Comparison of ENCODE assay signal across 24 cellular contexts in genomic region chr16:7550096-7550495, GRCh38.
"Had no signal": no experiment of that assay in that cellular context is flagged by ENCODE, and none has a peak within 500 bp of the region (broad histone marks: within the 10 kb centered on the region; RNA-seq: fewer than 3 reads in every experiment).

No MANE protein-coding gene starts in this region.

- DNase-seq: dermis blood vessel endothelial cell; dorsolateral prefrontal cortex; effector CD4-positive, alpha-beta T cell; effector memory CD4-positive, alpha-beta T cell; erythroblast; esophagus squamous epithelium; foreskin fibroblast; foreskin melanocyte; gastrocnemius medialis; glutamatergic neuron; head of caudate nucleus; heart right ventricle; hippocampal formation; kidney; kidney glomerular epithelial cell; left colon; left ventricle myocardium superior; lower lobe of right lung; mesenchymal stem cell; midbrain; naive B cell; naive thymus-derived CD8-positive, alpha-beta T cell had no signal

- H3K4me3 ChIP-seq: coronary artery, dorsolateral prefrontal cortex, esophagus squamous epithelium, gastrocnemius medialis, heart right ventricle, lower lobe of right lung had no signal

- H3K4me1 ChIP-seq: esophagus squamous epithelium, heart right ventricle, lower lobe of right lung had no signal

- H3K27ac ChIP-seq: coronary artery, dorsolateral prefrontal cortex, epithelial cell of prostate, esophagus squamous epithelium, gastrocnemius medialis, heart right ventricle, lower lobe of right lung had no signal

- H3K27me3 ChIP-seq: dorsolateral prefrontal cortex, esophagus squamous epithelium, gastrocnemius medialis, heart right ventricle had no signal

- H3K9me3 ChIP-seq: esophagus squamous epithelium, gastrocnemius medialis, heart right ventricle, lower lobe of right lung had no signal

- H3K36me3 ChIP-seq: esophagus squamous epithelium, gastrocnemius medialis, heart right ventricle, lower lobe of right lung had no signal
